1 cellular context compared by ENCODE assay signal in genomic region chr6:161227004-161227950, GRCh38.
TF ChIP-seq lines count a peak whose summit lies in the region.

No MANE protein-coding gene starts in this region.

TF ChIP-seq in K562, 482 proteins besides CTCF, POLR2A, EP300 and RAD21 (continued from another document and continues in another):
- TF ChIP-seq CHAMP1 (IDR thresholded peaks at IDR 0.05) (no peak), SAFB2 (IDR thresholded peaks at IDR 0.05; ENCODE audit: borderline replicate concordance, low read depth, low read length, severe bottlenecking) (no peak), ZFPM2 (CRISPR knock-in tag; IDR thresholded peaks at IDR 0.05) (no peak), SOX6 (IDR thresholded peaks at IDR 0.05) (no peak), HOMEZ (CRISPR knock-in tag; IDR thresholded peaks at IDR 0.05) (no peak), L3MBTL2 (IDR thresholded peaks at IDR 0.05) (no peak), DACH1 (IDR thresholded peaks at IDR 0.05; ENCODE audit: partially characterized antibody) (no peak), FOXJ3 (CRISPR knock-in tag; IDR thresholded peaks at IDR 0.05) (no peak), HDGF (IDR thresholded peaks at IDR 0.05) (no peak), TBP (optimal IDR thresholded peaks at IDR 0.05; ENCODE audit: low read depth, low read length) (no peak), LEF1 (IDR thresholded peaks at IDR 0.05) (no peak), ZFX (CRISPR knock-in tag; IDR thresholded peaks at IDR 0.05) (peak; percentile 32; the same call in 1 of the 2 replicates), PHF21A (IDR thresholded peaks at IDR 0.05; ENCODE audit: borderline replicate concordance, low read depth) (no peak), TFAM (CRISPR knock-in tag; conservative IDR thresholded peaks at IDR 0.05) (no peak), PURB (CRISPR knock-in tag; IDR thresholded peaks at IDR 0.05; ENCODE audit: low read depth) (no peak), ZKSCAN1 (IDR thresholded peaks at IDR 0.05; ENCODE audit: low read depth, low read length) (peak; percentile 90), ZNF699 (CRISPR knock-in tag; IDR thresholded peaks at IDR 0.05; ENCODE audit: insufficient replicate concordance) (no peak), C11orf30 (IDR thresholded peaks at IDR 0.05; ENCODE audit: low read depth) (no peak), MGA (IDR thresholded peaks at IDR 0.05) (0 out of 2 replicates have a peak, but pooled peaks have one; percentile 15), ELK1 (CRISPR knock-in tag; IDR thresholded peaks at IDR 0.05) (no peak), ZBTB26 (CRISPR knock-in tag; IDR thresholded peaks at IDR 0.05) (no peak), RAD51 (IDR thresholded peaks at IDR 0.05; ENCODE audit: borderline replicate concordance, low read depth) (peak; percentile 19; the same call in 1 of the 2 replicates), TCF3 (CRISPR knock-in tag; IDR thresholded peaks at IDR 0.05) (no peak), NELFE (IDR thresholded peaks at IDR 0.05; ENCODE audit: insufficient read depth, insufficient read length) (no peak), ZSCAN29 (IDR thresholded peaks at IDR 0.05) (no peak), ZBTB8A (IDR thresholded peaks at IDR 0.05; ENCODE audit: partially characterized antibody) (no peak), ELF4 (CRISPR knock-in tag; IDR thresholded peaks at IDR 0.05) (no peak), BRD9 (IDR thresholded peaks at IDR 0.05; ENCODE audit: low read depth, partially characterized antibody) (no peak), NFE2L1 (tag; IDR thresholded peaks at IDR 0.05; ENCODE audit: borderline replicate concordance, low read depth) (no peak), CXXC5 (CRISPR knock-in tag; IDR thresholded peaks at IDR 0.05) (peak; percentile 21; the same call in 1 of the 2 replicates), SRF (CRISPR knock-in tag; IDR thresholded peaks at IDR 0.05) (no peak), FOXA3 (CRISPR knock-in tag; conservative IDR thresholded peaks at IDR 0.05 in 1 of 2, IDR thresholded peaks at IDR 0.05 in 1 of 2) (no peak), E2F6 (IDR thresholded peaks at IDR 0.05; ENCODE audit: borderline replicate concordance in 1 of 2, extremely low read depth in 1 of 2, insufficient read depth in 1 of 2, insufficient read length in 1 of 2, low read depth in 1 of 2, low read length in 1 of 2, poor library complexity in 1 of 2, severe bottlenecking in 1 of 2) (no peak), SNAPC5 (CRISPR knock-in tag; IDR thresholded peaks at IDR 0.05) (no peak), GABPA (tag; conservative IDR thresholded peaks at IDR 0.05; ENCODE audit: low read depth) (no peak), POLR3A (IDR thresholded peaks at IDR 0.05; ENCODE audit: borderline replicate concordance, extremely low read depth, insufficient read depth, insufficient read length) (no peak), ZNF408 (CRISPR knock-in tag; IDR thresholded peaks at IDR 0.05; ENCODE audit: low read depth) (no peak), HMGN3 (IDR thresholded peaks at IDR 0.05; ENCODE audit: borderline replicate concordance, extremely low read depth, insufficient read length, low read depth, low read length) (no peak), NFIX (CRISPR knock-in tag; IDR thresholded peaks at IDR 0.05; ENCODE audit: low read depth) (no peak), MTA3 (IDR thresholded peaks at IDR 0.05; ENCODE audit: borderline replicate concordance) (no peak), USF2 (CRISPR knock-in tag; IDR thresholded peaks at IDR 0.05) (no peak), CREB3L1 (IDR thresholded peaks at IDR 0.05; ENCODE audit: borderline replicate concordance, low read depth) (no peak)
